17 cellular contexts compared by ENCODE assay signal in genomic region chr3:66502981-66503380, GRCh38. TPM values are rescaled to one million over a fixed set of nuclear protein-coding genes. Genes with fewer than 3 reads are reported as not detected.
A peak's percentile ranks its signal among the peaks of the same experiment; 100 is the strongest.
DNase-seq lines count a peak whose midpoint lies in the region; ATAC-seq and TF ChIP-seq lines count a peak whose summit lies in the region.
"Had no signal": no experiment of that assay in that cellular context is flagged by ENCODE, and none has a peak within 500 bp of the region (broad histone marks: within the 10 kb centered on the region; RNA-seq: fewer than 3 reads in every experiment).

No MANE protein-coding gene starts in this region.

- peaks cover 8% of the 10 kb centered on the region for H3K36me3 Mint-ChIP-seq in T-helper 1 cell treated with Interleukin-12 subunit alpha and Interleukin-12 subunit beta and Interleukin-4 antibody, amounts not matched to agents 30 μg/mL and 1 μg/mL, for 36 hours (ENCODE audit: low read depth)
- H3K36me3 Mint-ChIP-seq in T-cell (no peaks in the 10 kb centered on the region), Calu3 (ENCODE audit: insufficient read depth, unreplicated experiment) (peaks cover 24% of the 10 kb centered on the region)

- DNase-seq in T-helper 1 cell (no peak), NCI-H69 (lab: John Stamatoyannopoulos, UW) (peak; percentile 7), upper lobe of left lung (no peak), T-cell (no peak), Calu3 (no peak)
- DNase-seq in activated CD4-positive, CD25-positive, alpha-beta regulatory T cell (lab: John Stamatoyannopoulos, UW), result no peak
- DNase-seq: NCI-H1048, NCI-H1436, NCI-H1930, NCI-H226, NCI-H524, PC-9, SIG-M5 had no signal

- peak overlapping the region; percentile 60 for H3K4me3 Mint-ChIP-seq in T-helper 1 cell treated with Interleukin-12 subunit alpha and Interleukin-12 subunit beta and Interleukin-4 antibody, amounts not matched to agents 30 μg/mL and 1 μg/mL, for 36 hours
- H3K4me3 Mint-ChIP-seq in T-cell (peak overlapping the region in 1 of 3 donors; percentile 98), Calu3 (ENCODE audit: low read depth, unreplicated experiment) (no peak overlapping the region)

- no peak for TF ChIP-seq EP300 in upper lobe of left lung (IDR thresholded peaks at IDR 0.05)

- no peaks in the 10 kb centered on the region for H3K9me3 Mint-ChIP-seq in T-helper 1 cell treated with Interleukin-12 subunit alpha and Interleukin-12 subunit beta and Interleukin-4 antibody, amounts not matched to agents 30 μg/mL and 1 μg/mL, for 36 hours
- H3K9me3 Mint-ChIP-seq in T-cell (no peaks in the 10 kb centered on the region), Calu3 (ENCODE audit: low read depth, unreplicated experiment) (no peaks in the 10 kb centered on the region)

- H3K4me1 ChIP-seq in muscle layer of colon (ENCODE audit: insufficient read depth, low read length) (peaks cover 34% of the 10 kb centered on the region), upper lobe of left lung (peaks cover 10 to 20% (median 15%) of the 10 kb centered on the region in 4 donors)

- H3K27ac Mint-ChIP-seq in T-helper 1 cell treated with Interleukin-12 subunit alpha and Interleukin-12 subunit beta and Interleukin-4 antibody, amounts not matched to agents 30 μg/mL and 1 μg/mL, for 36 hours, result no peak overlapping the region
- H3K27ac Mint-ChIP-seq in T-cell (peak overlapping the region in 1 of 2 donors; percentile 73), Calu3 (ENCODE audit: unreplicated experiment) (no peak overlapping the region)

- CTCF ChIA-PET in T-cell (lab: Charles Lee) (no interaction called here), Calu3 (lab: Charles Lee) (no interaction called here)

- WGBS in upper lobe of left lung, 2 donors, result 71% methylated on average over 2 of the region's 2 CpGs

- H3K4me1 Mint-ChIP-seq in T-helper 1 cell treated with Interleukin-12 subunit alpha and Interleukin-12 subunit beta and Interleukin-4 antibody, amounts not matched to agents 30 μg/mL and 1 μg/mL, for 36 hours (ENCODE audit: low read depth), result peaks cover 46% of the 10 kb centered on the region
- H3K4me1 Mint-ChIP-seq in T-cell (peaks cover 42 to 52% (median 49%) of the 10 kb centered on the region in 3 donors), Calu3 (ENCODE audit: low read depth, unreplicated experiment) (peaks cover 22% of the 10 kb centered on the region)

- peak overlapping the region; percentile 37 for H3K27ac ChIP-seq in muscle layer of colon (ENCODE audit: low read depth, low read length)
- no peak overlapping the region for H3K27ac ChIP-seq in upper lobe of left lung
- H3K27ac ChIP-seq: 22Rv1, PC-9, RWPE1 had no signal

- no peaks in the 10 kb centered on the region for H3K27me3 ChIP-seq in muscle layer of colon (ENCODE audit: control insufficient read depth in 1 of 2, insufficient read depth in 2 of 2, low read length in 2 of 2)
- no peaks in the 10 kb centered on the region for H3K27me3 ChIP-seq in upper lobe of left lung

- TF ChIP-seq CTCF in upper lobe of left lung (IDR thresholded peaks at IDR 0.05) (no peak), Calu3 (IDR thresholded peaks at IDR 0.05; ENCODE audit: unreplicated experiment) (no peak)

- ATAC-seq in upper lobe of left lung (ENCODE audit: low FRiP score in 2 of 2) (no peak), T-cell (replicated peaks in 1 of 4) (no peak)

- H3K9ac ChIP-seq in muscle layer of colon (ENCODE audit: low read length), result no peak overlapping the region

- H3K4me3 ChIP-seq in muscle layer of colon (ENCODE audit: low read depth in 1 of 2, low read length in 2 of 2) (no peak overlapping the region), upper lobe of left lung (no peak overlapping the region)
- H3K4me3 ChIP-seq: PC-9 had no signal

- POLR2A ChIA-PET in T-cell (lab: Charles Lee), result no interaction called here

- intact Hi-C loops in Calu3 (cut with micrococcal nuclease; ENCODE audit: unreplicated experiment), result no loop called here

- no TSS peak for BruUV-seq in Calu3 (replicated peaks; lab: Mats Ljungman, UMichigan)

- no peak for TF ChIP-seq POLR2A in upper lobe of left lung (IDR thresholded peaks at IDR 0.05)

- H3K9me3 ChIP-seq in muscle layer of colon (ENCODE audit: low read length) (no peaks in the 10 kb centered on the region), upper lobe of left lung (no peaks in the 10 kb centered on the region)

- H3K27me3 Mint-ChIP-seq in T-helper 1 cell treated with Interleukin-12 subunit alpha and Interleukin-12 subunit beta and Interleukin-4 antibody, amounts not matched to agents 30 μg/mL and 1 μg/mL, for 36 hours (ENCODE audit: low read depth), result peaks cover 24% of the 10 kb centered on the region
- H3K27me3 Mint-ChIP-seq in T-cell, result peaks cover 0 to 7% of the 10 kb centered on the region in 2 donors
- H3K27me3 Mint-ChIP-seq in Calu3 (ENCODE audit: unreplicated experiment), result no peaks in the 10 kb centered on the region

- no peaks in the 10 kb centered on the region for H3K36me3 ChIP-seq in muscle layer of colon (ENCODE audit: insufficient read depth, low read length)
- no peaks in the 10 kb centered on the region for H3K36me3 ChIP-seq in upper lobe of left lung

RNA-seq across cellular contexts. Expression of gene LRIG1, which starts 2.2 kb away (rescaled TPM):
- total RNA-seq in upper lobe of left lung (100 to 1,000 TPM in 2 of 6 donors, 10 to 100 TPM in 4; 45.2 to 119 (median 81.9) TPM), T-cell (10 to 100 TPM; 33.5 to 49.8 (median 41.1) TPM), Calu3 (2022) (10.0 and 14.7 TPM in 2 replicates)
- total RNA-seq: PC-9 had no signal
